In the genomic region with DNA sequence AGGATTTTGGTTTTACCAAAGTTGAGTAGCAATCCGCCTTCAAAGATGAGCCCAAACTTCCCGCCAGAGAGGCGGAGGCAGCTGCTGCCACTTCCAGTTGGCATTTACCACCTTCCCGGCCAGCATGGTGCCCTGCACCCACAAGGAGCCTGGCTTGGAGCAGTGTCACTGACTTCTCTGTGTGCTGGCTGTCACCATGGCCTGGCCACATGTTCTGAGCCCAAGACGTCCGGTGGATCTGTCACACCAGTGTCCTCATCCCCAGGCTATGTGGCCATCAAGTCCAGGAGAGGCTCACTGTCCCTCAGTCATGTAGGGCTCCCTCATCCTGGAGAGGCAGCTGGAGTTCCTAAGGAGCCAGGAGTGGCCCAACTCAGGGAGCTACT, we compare ENCODE assay signal across 14 cellular contexts.
DNase-seq lines count a peak whose midpoint lies in the region; ATAC-seq and TF ChIP-seq lines count a peak whose summit lies in the region.
"Had no signal": no experiment of that assay in that cellular context is flagged by ENCODE, and none has a peak within 500 bp of the region (broad histone marks: within the 10 kb centered on the region; RNA-seq: fewer than 3 reads in every experiment).

No MANE protein-coding gene starts in this region.

- H3K9me3 ChIP-seq in right atrium auricular region (peaks cover 0 to 14% of the 10 kb centered on the region in 2 donors), heart right ventricle (peaks cover 0 to 21% (median 4%) of the 10 kb centered on the region in 11 donors)

- H3K27me3 Mint-ChIP-seq in activated T-cell treated with anti-CD3 and anti-CD28 coated beads, Interleukin-2, amount 50 U/mL, for 4 hours (ENCODE audit: low read depth), result peaks cover 3% of the 10 kb centered on the region

- DNase-seq in right atrium auricular region (ENCODE audit: low spot score), result peak; percentile 48
- no peak for DNase-seq in heart right ventricle
- peak; percentile 31 for DNase-seq in left lobe of liver (ENCODE audit: low spot score)
- peak; percentile 60 for DNase-seq in sciatic nerve (ENCODE audit: low spot score)
- no peak for DNase-seq in activated T-cell treated with anti-CD3 and anti-CD28 coated beads, Interleukin-2, amount 50 U/mL, for 4 hours
- no peak for DNase-seq in T-helper 1 cell
- no peak for DNase-seq in GOT3 (lab: John Stamatoyannopoulos, UW)
- DNase-seq: COR-L47, H7, MM.1S, NCI-H1105, NCI-H187, PC-3 had no signal

- TF ChIP-seq CTCF in right atrium auricular region (IDR thresholded peaks at IDR 0.05), result no peak
- no peak for TF ChIP-seq CTCF in heart right ventricle (IDR thresholded peaks at IDR 0.05)

- H3K27ac ChIP-seq in right atrium auricular region (no peak overlapping the region), heart right ventricle (no peak overlapping the region)

- H3K27me3 ChIP-seq in right atrium auricular region (no peaks in the 10 kb centered on the region), heart right ventricle (peaks cover 0 to 3% (median 0%) of the 10 kb centered on the region in 7 donors)

- 89 to 95% methylated on average over 6 of the region's 6 CpGs for WGBS in heart right ventricle, 2 donors

- H3K36me3 ChIP-seq in right atrium auricular region (no peaks in the 10 kb centered on the region), heart right ventricle (no peaks in the 10 kb centered on the region)

- ATAC-seq in heart right ventricle (no peak), left lobe of liver (no peak), sciatic nerve (peak; percentile 22), HG03095 (IDR thresholded peaks at IDR 0.05; ENCODE audit: unreplicated experiment) (no peak)
- ATAC-seq in activated T-cell treated with anti-CD3 and anti-CD28 coated beads, Interleukin-2, amount 50 U/mL, for 4 hours, result no peak
- ATAC-seq: PC-3 had no signal

- no peak overlapping the region for H3K4me3 Mint-ChIP-seq in activated T-cell treated with anti-CD3 and anti-CD28 coated beads, Interleukin-2, amount 50 U/mL, for 4 hours

- H3K4me1 ChIP-seq in right atrium auricular region (peaks cover 0 to 2% of the 10 kb centered on the region in 2 donors), heart right ventricle (peaks cover 0 to 24% (median 9%) of the 10 kb centered on the region in 9 donors)

- no peak overlapping the region for H3K4me3 ChIP-seq in right atrium auricular region
- no peak overlapping the region for H3K4me3 ChIP-seq in heart right ventricle

- no peaks in the 10 kb centered on the region for H3K36me3 Mint-ChIP-seq in activated T-cell treated with anti-CD3 and anti-CD28 coated beads, Interleukin-2, amount 50 U/mL, for 4 hours (ENCODE audit: insufficient read depth)

- intact Hi-C loops in heart right ventricle (cut with DNase I), result loop anchor here in 2 of 10 donors (10.0 kb wide), 1 partner anchor 95 kb away; no protein-coding TSS in a partner anchor
- intact Hi-C loops in sciatic nerve (cut with DNase I), result no loop called here

- peaks cover 5% of the 10 kb centered on the region for H3K9me3 Mint-ChIP-seq in activated T-cell treated with anti-CD3 and anti-CD28 coated beads, Interleukin-2, amount 50 U/mL, for 4 hours

- H3K4me1 Mint-ChIP-seq in activated T-cell treated with anti-CD3 and anti-CD28 coated beads, Interleukin-2, amount 50 U/mL, for 4 hours (ENCODE audit: low read depth), result no peaks in the 10 kb centered on the region

Comparison
In these comparisons a context has a peak if more than half of its experiments do, and no peak if none do; other contexts are left out.
1. DNase-seq: peak in right atrium auricular region (single experiment), left lobe of liver (single experiment) and sciatic nerve (single experiment); none in heart right ventricle (0 of 2), activated T-cell treated with anti-CD3 and anti-CD28 coated beads, Interleukin-2, amount 50 U/mL, for 4 hours (single experiment), T-helper 1 cell (0 of 5) and GOT3 (single experiment).